Comparison of ENCODE assay signal across 13 cellular contexts in the genomic region with DNA sequence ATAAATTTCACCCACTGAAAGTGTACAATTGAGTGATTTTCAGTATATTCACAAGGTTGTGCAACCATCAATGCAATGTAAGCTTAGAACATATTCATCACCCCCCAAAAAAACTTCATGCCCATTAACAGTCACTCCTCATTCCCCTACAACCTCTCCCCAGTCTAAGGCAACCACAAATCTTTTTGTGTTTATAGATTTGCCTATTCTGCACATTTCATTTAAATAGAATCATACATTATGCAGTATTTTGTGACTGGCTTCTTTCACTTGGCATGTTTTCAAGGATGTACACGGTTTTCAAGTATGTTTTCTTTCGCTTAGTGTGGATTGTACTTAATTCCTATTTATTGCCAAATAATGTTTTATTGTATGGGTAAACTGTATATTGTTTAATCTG.
DNase-seq lines count a peak whose midpoint lies in the region; ATAC-seq and TF ChIP-seq lines count a peak whose summit lies in the region.
"Had no signal": no experiment of that assay in that cellular context is flagged by ENCODE, and none has a peak within 500 bp of the region (broad histone marks: within the 10 kb centered on the region; RNA-seq: fewer than 3 reads in every experiment).

No MANE protein-coding gene starts in this region.

- no peak overlapping the region for H2BK120ac ChIP-seq in IMR-90 (ENCODE audit: low read depth, low read length)

- no peaks in the 10 kb centered on the region for H3K79me1 ChIP-seq in IMR-90 (ENCODE audit: low read depth in 1 of 2, low read length in 2 of 2)

- H3K4me2 ChIP-seq in IMR-90 (ENCODE audit: low read depth, low read length) (no peak overlapping the region), fibroblast of lung (ENCODE audit: extremely low read depth, insufficient read depth, low read length) (no peak overlapping the region)

- H2AK5ac ChIP-seq in IMR-90 (ENCODE audit: low read depth, low read length), result no peak overlapping the region

- peaks cover 3% of the 10 kb centered on the region; the same call in 1 of the 2 replicates for H3K9me1 ChIP-seq in IMR-90 (ENCODE audit: insufficient read depth, low read length)

- no peak overlapping the region for H2AK9ac ChIP-seq in IMR-90 (replicated peaks; ENCODE audit: low read depth, low read length, poor library complexity)

- no peak overlapping the region for H3K27ac ChIP-seq in IMR-90 (ENCODE audit: insufficient read depth, low read length)
- no peak overlapping the region for H3K27ac ChIP-seq in fibroblast of lung (ENCODE audit: insufficient read depth, low read length)
- no peak overlapping the region for H3K27ac ChIP-seq in upper lobe of right lung
- H3K27ac ChIP-seq: C4-2B had no signal

- ATAC-seq in IMR-90 (ENCODE audit: low read depth) (no peak), upper lobe of right lung (no peak)

- BruUV-seq in IMR-90 (replicated peaks; lab: Mats Ljungman, UMichigan), result no TSS peak

- H4K91ac ChIP-seq in IMR-90 (ENCODE audit: insufficient read depth, low read depth, low read length), result no peak overlapping the region

- H3K14ac ChIP-seq in IMR-90 (replicated peaks; ENCODE audit: low read depth, low read length), result no peak overlapping the region

- no CpG with 5 or more reads among the region's 2 CpGs for WGBS in IMR-90 (ENCODE audit: extremely low coverage in 2 of 2, insufficient read length in 1 of 2), 2 experiments

- no peak overlapping the region for H3K4ac ChIP-seq in IMR-90 (ENCODE audit: low read depth, low read length)

- no peaks in the 10 kb centered on the region for H3K36me3 ChIP-seq in IMR-90 (ENCODE audit: control insufficient read depth, insufficient read depth, low read length)
- H3K36me3 ChIP-seq in fibroblast of lung (ENCODE audit: control insufficient read depth, insufficient read depth, low read length), result no peaks in the 10 kb centered on the region
- H3K36me3 ChIP-seq in upper lobe of right lung, result no peaks in the 10 kb centered on the region
- H3K36me3 ChIP-seq: BE2C had no signal

- H3K4me1 ChIP-seq in IMR-90 (ENCODE audit: control insufficient read depth, insufficient read depth, low read length) (peaks cover 7% of the 10 kb centered on the region), fibroblast of lung (ENCODE audit: control insufficient read depth, extremely low read depth, insufficient read depth, low read length) (peaks cover 11% of the 10 kb centered on the region), upper lobe of right lung (no peaks in the 10 kb centered on the region)
- H3K4me1 ChIP-seq: BE2C had no signal

- POLR2A ChIA-PET in IMR-90 (lab: Charles Lee; ENCODE audit: unreplicated experiment), result no interaction called here

- H3K23ac ChIP-seq in IMR-90 (ENCODE audit: low read depth, low read length), result no peak overlapping the region

- no peak overlapping the region for H2BK5ac ChIP-seq in IMR-90 (ENCODE audit: low read depth, low read length, poor library complexity, severe bottlenecking)

- DNase-seq in EL (peak; percentile 38), IMR-90 (peak; percentile 10), fibroblast of lung (ENCODE audit: low read depth in 2 of 2) (peak; percentile 43 to 81), activated gamma-delta T cell treated with Interleukin-2 at 50 U/mL for 16 hours (no peak), upper lobe of right lung (no peak)
- no peak for DNase-seq in stimulated activated naive CD4-positive, alpha-beta T cell treated with Interleukin-2 at 50 U/mL for 16 hours (lab: John Stamatoyannopoulos, UW)
- no peak for DNase-seq in stimulated activated CD4-positive, alpha-beta T cell treated with anti-CD3 and anti-CD28 coated beads, Interleukin-4, amount 100 ng/mL, for 24 hours
- DNase-seq: BE2C; CD4-positive, alpha-beta memory T cell; DMS153; GOT3; H9 had no signal

- TF ChIP-seq RAD21 in IMR-90 (IDR thresholded peaks at IDR 0.05; ENCODE audit: low read length), result no peak

- no peak for TF ChIP-seq POLR2A in IMR-90 (IDR thresholded peaks at IDR 0.05; ENCODE audit: low read depth, low read length)

- H3K27me3 ChIP-seq in IMR-90 (ENCODE audit: control insufficient read depth, insufficient read depth, low read length) (peaks cover 13% of the 10 kb centered on the region), fibroblast of lung (ENCODE audit: control insufficient read depth, insufficient read depth, low read length) (no peaks in the 10 kb centered on the region), upper lobe of right lung (no peaks in the 10 kb centered on the region)

- CTCF ChIA-PET in IMR-90 (lab: Yijun Ruan, JAX), result no interaction called here

- no peak overlapping the region for H2BK15ac ChIP-seq in IMR-90 (ENCODE audit: low read depth, low read length)

- intact Hi-C loops in IMR-90 (cut with micrococcal nuclease) (no loop called here), upper lobe of right lung (cut with DNase I) (no loop called here)

- H3K4me3 ChIP-seq in IMR-90 (ENCODE audit: insufficient read depth, low read depth, low read length) (no peak overlapping the region), fibroblast of lung (replicated peaks in 1 of 4; ENCODE audit: control extremely low read depth in 1 of 4, insufficient read depth in 1 of 4, low read depth in 3 of 4, low read length in 4 of 4) (no peak overlapping the region), upper lobe of right lung (no peak overlapping the region)

- H3K18ac ChIP-seq in IMR-90 (ENCODE audit: low read depth, low read length), result no peak overlapping the region

- H3K56ac ChIP-seq in IMR-90 (ENCODE audit: extremely low read depth, insufficient read depth, low read length), result no peak overlapping the region

- H2AFZ ChIP-seq in IMR-90 (replicated peaks; ENCODE audit: low read length, poor library complexity), result no peak overlapping the region
- no peak overlapping the region for H2AFZ ChIP-seq in fibroblast of lung (ENCODE audit: low read length)

- no peak overlapping the region for H3K9ac ChIP-seq in IMR-90 (ENCODE audit: low read depth, low read length)
- no peak overlapping the region for H3K9ac ChIP-seq in fibroblast of lung (ENCODE audit: insufficient read depth, low read length)

- TF ChIP-seq CTCF in IMR-90 (conservative IDR thresholded peaks at IDR 0.05; ENCODE audit: low read depth, low read length) (no peak), fibroblast of lung (conservative IDR thresholded peaks at IDR 0.05 in 1 of 2, IDR thresholded peaks at IDR 0.05 in 1 of 2; ENCODE audit: low read depth in 1 of 2, low read length in 2 of 2) (no peak), upper lobe of right lung (IDR thresholded peaks at IDR 0.05) (no peak)

- H2BK20ac ChIP-seq in IMR-90 (ENCODE audit: low read depth, low read length), result no peak overlapping the region

- dilution Hi-C loops in IMR-90 (cut with HindIII; ENCODE audit: low sequenced_read_pairs, unreplicated experiment), result no loop called here

- H4K20me1 ChIP-seq in IMR-90 (ENCODE audit: insufficient read depth, low read length), result peaks cover 3% of the 10 kb centered on the region; the same call in 1 of the 2 replicates
- no peaks in the 10 kb centered on the region for H4K20me1 ChIP-seq in fibroblast of lung (ENCODE audit: control insufficient read depth, extremely low read depth, insufficient read depth, low read length)

- H4K5ac ChIP-seq in IMR-90 (ENCODE audit: low read depth, low read length), result no peak overlapping the region

- H4K8ac ChIP-seq in IMR-90 (ENCODE audit: low read depth in 2 of 2, low read length in 2 of 2), result no peak overlapping the region

- in situ Hi-C loops in IMR-90 (cut with MboI; ENCODE audit: low sequenced_read_pairs), result no loop called here

- H3K9me3 ChIP-seq in IMR-90 (ENCODE audit: control insufficient read depth, insufficient read depth, low read length), result no peaks in the 10 kb centered on the region
- H3K9me3 ChIP-seq in fibroblast of lung (ENCODE audit: control insufficient read depth, insufficient read depth, low read depth, low read length), result no peaks in the 10 kb centered on the region
- no peaks in the 10 kb centered on the region for H3K9me3 ChIP-seq in upper lobe of right lung
- H3K9me3 ChIP-seq: BE2C had no signal

- no peaks in the 10 kb centered on the region for H3K79me2 ChIP-seq in fibroblast of lung (ENCODE audit: control insufficient read depth, insufficient read depth, low read length)

TF ChIP-seq in IMR-90, 13 proteins besides CTCF, POLR2A, EP300 and RAD21:
- TF ChIP-seq NFE2L2 (IDR thresholded peaks at IDR 0.05; ENCODE audit: low read depth, low read length) (no peak), MAFK (IDR thresholded peaks at IDR 0.05; ENCODE audit: low read depth, low read length) (0 out of 2 replicates have a peak, but pooled peaks have one; percentile 25)

Comparison
In these comparisons a context has a peak if more than half of its experiments do, and no peak if none do; other contexts are left out.
1. DNase-seq: peak in EL (single experiment), IMR-90 (single experiment) and fibroblast of lung (2 of 2); none in stimulated activated naive CD4-positive, alpha-beta T cell treated with Interleukin-2 at 50 U/mL for 16 hours (single experiment), activated gamma-delta T cell treated with Interleukin-2 at 50 U/mL for 16 hours (single experiment), upper lobe of right lung (single experiment) and stimulated activated CD4-positive, alpha-beta T cell treated with anti-CD3 and anti-CD28 coated beads, Interleukin-4, amount 100 ng/mL, for 24 hours (single experiment).